In genomic region chr10:125222515-125222914, GRCh38 we compare ENCODE assay signal across 25 cellular contexts.
DNase-seq lines count a peak whose midpoint lies in the region; ATAC-seq and TF ChIP-seq lines count a peak whose summit lies in the region.
"Had no signal": no experiment of that assay in that cellular context is flagged by ENCODE, and none has a peak within 500 bp of the region (broad histone marks: within the 10 kb centered on the region; RNA-seq: fewer than 3 reads in every experiment).

No MANE protein-coding gene starts in this region.

- H3K9ac ChIP-seq in endodermal cell (ENCODE audit: extremely low read depth, low read length, poor library complexity, severe bottlenecking) = no peak overlapping the region
- H3K9ac ChIP-seq: GM23248 had no signal

- no peaks in the 10 kb centered on the region for H3K9me3 Mint-ChIP-seq in WTC11
- no peaks in the 10 kb centered on the region for H3K9me3 Mint-ChIP-seq in endodermal cell

- H3K4me3 ChIP-seq in endodermal cell (ENCODE audit: low read length) = no peak overlapping the region
- H3K4me3 ChIP-seq: GM23248, SK-N-MC had no signal

- H3K4me3 Mint-ChIP-seq in WTC11 = no peak overlapping the region
- no peak overlapping the region for H3K4me3 Mint-ChIP-seq in endodermal cell
- H3K4me3 Mint-ChIP-seq: CD4-positive, CD25-positive, alpha-beta regulatory T cell had no signal

- POLR2A ChIA-PET in WTC11 (lab: Charles Lee) = no interaction called here

- TF ChIP-seq CTCF in WTC11 (IDR thresholded peaks at IDR 0.05) (no peak), endodermal cell (conservative IDR thresholded peaks at IDR 0.05) (no peak)

- H3K4me1 ChIP-seq in endodermal cell (ENCODE audit: control insufficient read depth, insufficient read depth, low read length) = peaks cover 3% of the 10 kb centered on the region
- H3K4me1 ChIP-seq: BE2C had no signal

- CTCF ChIA-PET in WTC11 (lab: Charles Lee) = interaction anchor here (1.7 kb wide), 1 partner anchor 36 kb away, joined by 3 read pairs; no protein-coding TSS in a partner anchor

- ATAC-seq in WTC11 (peak; percentile 76), GM18873 (IDR thresholded peaks at IDR 0.05; ENCODE audit: low FRiP score, unreplicated experiment) (no peak), HG03565 (IDR thresholded peaks at IDR 0.05; ENCODE audit: unreplicated experiment) (no peak)
- ATAC-seq: HepG2, Panc1 had no signal

- H3K36me3 ChIP-seq in endodermal cell (ENCODE audit: control insufficient read depth, insufficient read depth, low read length) = no peaks in the 10 kb centered on the region
- H3K36me3 ChIP-seq: BE2C had no signal

- H3K36me3 Mint-ChIP-seq in WTC11 (no peaks in the 10 kb centered on the region), endodermal cell (ENCODE audit: low read depth) (no peaks in the 10 kb centered on the region)
- H3K36me3 Mint-ChIP-seq: CD4-positive, CD25-positive, alpha-beta regulatory T cell had no signal

- 90 to 100% methylated on average over 2 to 10 of the region's 10 CpGs for WGBS in endodermal cell (ENCODE audit: insufficient coverage in 1 of 2, insufficient read length in 1 of 2), 2 experiments

- H3K27me3 Mint-ChIP-seq in WTC11 (ENCODE audit: low read depth) = peaks cover 2% of the 10 kb centered on the region; the same call in 1 of the 2 replicates
- peaks cover 55% of the 10 kb centered on the region for H3K27me3 Mint-ChIP-seq in endodermal cell (ENCODE audit: insufficient read depth)
- H3K27me3 Mint-ChIP-seq: CD4-positive, CD25-positive, alpha-beta regulatory T cell had no signal

- peaks cover 54% of the 10 kb centered on the region for H3K27me3 ChIP-seq in endodermal cell (ENCODE audit: control insufficient read depth, insufficient read depth, low read length, poor library complexity, severe bottlenecking)
- H3K27me3 ChIP-seq: BE2C had no signal

- DNase-seq in NCI-H1436 (lab: John Stamatoyannopoulos, UW) (peak; percentile 2), NCI-H1436 treated with DMSO at 0.1 percent for 48 hours (lab: John Stamatoyannopoulos, UW) (no peak), WTC11 (ENCODE audit: low spot score) (no peak), endodermal cell (peak; percentile 42)
- no peak for DNase-seq in stimulated activated naive CD4-positive, alpha-beta T cell treated with Interleukin-2 at 50 U/mL for 16 hours (lab: John Stamatoyannopoulos, UW)
- DNase-seq in activated CD8-positive, alpha-beta memory T cell treated with anti-CD3 and anti-CD28 coated beads, Interleukin-2, amount 50 U/mL, for 4 hours = no peak
- DNase-seq: ACHN; BE2C; CD4-positive, CD25-positive, alpha-beta regulatory T cell; DMS153; DND-41; GM23248; Karpas-422; NCI-H1092 treated with DMSO at 0.1 percent for 48 hours; NCI-H146; NCI-H1930; NCI-H2227 treated with DMSO at 0.1 percent for 48 hours; NCI-H526 treated with DMSO at 0.1 percent for 48 hours; SIG-M5 had no signal

- no peak overlapping the region for H3K27ac ChIP-seq in endodermal cell (ENCODE audit: low read depth, low read length)
- H3K27ac ChIP-seq: 22Rv1, GM23248, SK-N-MC had no signal

- H3K9me3 ChIP-seq in endodermal cell (ENCODE audit: control insufficient read depth, low read length) = no peaks in the 10 kb centered on the region
- H3K9me3 ChIP-seq: BE2C had no signal

- H3K27ac Mint-ChIP-seq in WTC11 = no peak overlapping the region
- no peak overlapping the region for H3K27ac Mint-ChIP-seq in endodermal cell
- H3K27ac Mint-ChIP-seq: CD4-positive, CD25-positive, alpha-beta regulatory T cell had no signal

- peaks cover 21% of the 10 kb centered on the region for H3K4me1 Mint-ChIP-seq in WTC11
- peaks cover 12% of the 10 kb centered on the region for H3K4me1 Mint-ChIP-seq in endodermal cell
- H3K4me1 Mint-ChIP-seq: CD4-positive, CD25-positive, alpha-beta regulatory T cell had no signal

TF ChIP-seq in WTC11, 78 proteins besides CTCF, POLR2A, EP300 and RAD21:
- TF ChIP-seq GRHL2 (CRISPR knock-in tag; IDR thresholded peaks at IDR 0.05; ENCODE audit: insufficient replicate concordance, severe bottlenecking) = no peak
TF ChIP-seq in WTC11: peak in this region for 0.

Comparison
In these comparisons a context has a peak if more than half of its experiments do, and no peak if none do; other contexts are left out.
1. DNase-seq: peak in NCI-H1436 (single experiment) and endodermal cell (single experiment); none in NCI-H1436 treated with DMSO at 0.1 percent for 48 hours (single experiment), WTC11 (single experiment), stimulated activated naive CD4-positive, alpha-beta T cell treated with Interleukin-2 at 50 U/mL for 16 hours (single experiment) and activated CD8-positive, alpha-beta memory T cell treated with anti-CD3 and anti-CD28 coated beads, Interleukin-2, amount 50 U/mL, for 4 hours (single experiment).